Comparison of ENCODE assay signal across 8 cellular contexts in the genomic region with DNA sequence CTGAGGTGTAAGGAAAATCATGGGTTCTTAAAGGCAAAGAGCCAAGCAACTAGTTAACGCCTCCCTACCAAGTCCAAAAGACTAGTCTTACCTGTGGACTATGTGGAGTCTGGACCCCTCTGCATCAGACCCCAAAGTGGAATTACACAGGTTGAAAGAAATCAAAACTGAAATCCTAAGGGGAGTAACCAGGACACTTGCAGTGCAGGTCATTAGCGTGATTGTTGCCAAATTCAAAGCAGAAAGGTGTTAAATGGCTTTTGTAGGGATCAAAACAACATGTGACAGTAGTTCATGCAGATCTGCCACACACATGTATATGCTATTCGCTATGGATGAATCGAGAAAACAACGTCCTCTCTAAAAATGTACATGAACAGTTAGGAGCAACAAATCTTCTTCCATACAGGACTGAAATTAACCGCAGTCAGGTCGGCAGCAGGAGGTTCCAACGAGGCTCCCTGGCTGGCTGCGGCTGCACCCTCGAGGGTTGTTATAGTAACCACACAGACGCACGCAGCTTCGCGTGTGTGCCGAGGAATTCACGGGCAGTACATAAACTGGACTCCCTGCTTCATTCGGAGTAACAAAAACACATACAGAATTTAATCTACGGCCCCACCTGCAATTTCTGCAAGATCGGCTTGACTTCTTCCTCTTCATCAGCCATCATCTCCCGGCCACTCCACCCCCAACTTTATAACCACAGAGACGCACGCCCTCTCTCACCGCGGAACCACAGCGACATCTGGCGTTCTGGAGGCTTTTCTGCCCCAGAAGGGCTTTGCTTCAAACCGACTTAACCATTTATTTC. TPM values are rescaled to one million over a fixed set of nuclear protein-coding genes. Genes with fewer than 3 reads are reported as not detected.
DNase-seq lines count a peak whose midpoint lies in the region; ATAC-seq and TF ChIP-seq lines count a peak whose summit lies in the region.

Gene TTC5 (minus strand): TSS at position 687 of the 814 bp plus-strand sequence. CDS start 14 bp downstream, at position 673.

- intact Hi-C loops in activated T-helper 1 cell treated with anti-CD3 and anti-CD28 coated beads, Interleukin-12 subunit alpha, Interleukin-12 subunit beta, Interleukin-2, Interleukin-4 antibody, amounts not matched to agents 30 ng/mL and 10 ng/mL and 1 ng/mL, durations not matched to agents 14 hours and 24 hours and 36 hours (cut with micrococcal nuclease): loop anchor here (1.0 kb wide), 4 partner anchors 28 to 304 kb away; partner anchors contain the start of genes CCNB1IP1, PARP2 and PIP4P1

- H3K36me3 Mint-ChIP-seq in activated T-helper 1 cell treated with anti-CD3 and anti-CD28 coated beads, Interleukin-12 subunit alpha, Interleukin-12 subunit beta, Interleukin-2, Interleukin-4 antibody, amounts not matched to agents 30 ng/mL and 10 ng/mL and 1 ng/mL, durations not matched to agents 14 hours and 24 hours and 36 hours (ENCODE audit: low read depth): peaks cover 11% of the 10 kb centered on the region
- peaks cover 10% of the 10 kb centered on the region for H3K36me3 Mint-ChIP-seq in natural killer cell treated with Interleukin-12 subunit alpha and Interleukin-12 subunit beta and Interleukin-15 and Interleukin-18, amount 100 ng/mL, for 72 hours

- H3K36me3 ChIP-seq in GM23248 (ENCODE audit: low read depth): 0 out of 2 replicates have a peak, but pooled peaks cover 3% of the 10 kb centered on the region

- peaks cover 27% of the 10 kb centered on the region for H3K79me2 ChIP-seq in GM23248 (ENCODE audit: insufficient read depth)

- peak within 1 kb of the TSS; percentile 96 for H3K4me3 Mint-ChIP-seq in activated T-helper 1 cell treated with anti-CD3 and anti-CD28 coated beads, Interleukin-12 subunit alpha, Interleukin-12 subunit beta, Interleukin-2, Interleukin-4 antibody, amounts not matched to agents 30 ng/mL and 10 ng/mL and 1 ng/mL, durations not matched to agents 14 hours and 24 hours and 36 hours
- H3K4me3 Mint-ChIP-seq in natural killer cell treated with Interleukin-12 subunit alpha and Interleukin-12 subunit beta and Interleukin-15 and Interleukin-18, amount 100 ng/mL, for 72 hours: peak within 1 kb of the TSS; percentile 93

- peak within 1 kb of the TSS; percentile 93 for H3K4me2 ChIP-seq in GM23248 (ENCODE audit: unreplicated experiment)

- peak within 1 kb of the TSS; percentile 86 for H3K9ac ChIP-seq in GM23248

- H4K20me1 ChIP-seq in GM23248 (ENCODE audit: insufficient read depth): no peaks in the 10 kb centered on the region

- peak within 1 kb of the TSS; percentile 96 for H3K4me3 ChIP-seq in GM23248
- H3K4me3 ChIP-seq in fibroblast of pulmonary artery (replicated peaks; ENCODE audit: low read depth, low read length): peak within 1 kb of the TSS; percentile 84

- no peaks in the 10 kb centered on the region for H3K9me2 ChIP-seq in GM23248 (ENCODE audit: insufficient read depth)

- in situ Hi-C loops in GM23248 (cut with MboI): no loop called here

- H2AFZ ChIP-seq in GM23248: peak within 1 kb of the TSS; percentile 98

- H3K4me1 Mint-ChIP-seq in activated T-helper 1 cell treated with anti-CD3 and anti-CD28 coated beads, Interleukin-12 subunit alpha, Interleukin-12 subunit beta, Interleukin-2, Interleukin-4 antibody, amounts not matched to agents 30 ng/mL and 10 ng/mL and 1 ng/mL, durations not matched to agents 14 hours and 24 hours and 36 hours (ENCODE audit: low read depth): peaks cover 25% of the 10 kb centered on the region
- H3K4me1 Mint-ChIP-seq in natural killer cell treated with Interleukin-12 subunit alpha and Interleukin-12 subunit beta and Interleukin-15 and Interleukin-18, amount 100 ng/mL, for 72 hours (ENCODE audit: low read depth in 2 of 2): peaks cover 25 to 41% of the 10 kb centered on the region in 2 donors

- peak; percentile 96 to 97 for ATAC-seq in natural killer cell treated with Interleukin-12 subunit alpha and Interleukin-12 subunit beta and Interleukin-15 and Interleukin-18, amount 100 ng/mL, for 72 hours
- peak; percentile 97 for ATAC-seq in stimulated activated naive CD8-positive, alpha-beta T cell treated with anti-CD3 and anti-CD28 coated beads, Interleukin-15, Interleukin-2, amounts not matched to agents 100 U/mL and 50 U/mL, for 24 hours

- WGBS in GM23248 (ENCODE audit: low coverage in 1 of 2, low lambda C conversion rate in 2 of 2, missing lambda C conversion rate in 2 of 2), 2 experiments: 0 to 1% methylated on average over 27 of the region's 27 CpGs

- peak within 1 kb of the TSS; percentile 94 for H3K27ac Mint-ChIP-seq in activated T-helper 1 cell treated with anti-CD3 and anti-CD28 coated beads, Interleukin-12 subunit alpha, Interleukin-12 subunit beta, Interleukin-2, Interleukin-4 antibody, amounts not matched to agents 30 ng/mL and 10 ng/mL and 1 ng/mL, durations not matched to agents 14 hours and 24 hours and 36 hours
- H3K27ac Mint-ChIP-seq in natural killer cell treated with Interleukin-12 subunit alpha and Interleukin-12 subunit beta and Interleukin-15 and Interleukin-18, amount 100 ng/mL, for 72 hours: peak within 1 kb of the TSS; percentile 72 to 88

- H3K4me1 ChIP-seq in GM23248 (ENCODE audit: insufficient read depth): peaks cover 16% of the 10 kb centered on the region

- no peaks in the 10 kb centered on the region for H3K9me3 ChIP-seq in GM23248 (ENCODE audit: low read depth)

- peak within 1 kb of the TSS; percentile 49 for H3K27ac ChIP-seq in GM23248

- no peaks in the 10 kb centered on the region for H3K27me3 Mint-ChIP-seq in activated T-helper 1 cell treated with anti-CD3 and anti-CD28 coated beads, Interleukin-12 subunit alpha, Interleukin-12 subunit beta, Interleukin-2, Interleukin-4 antibody, amounts not matched to agents 30 ng/mL and 10 ng/mL and 1 ng/mL, durations not matched to agents 14 hours and 24 hours and 36 hours (ENCODE audit: insufficient read depth)
- no peaks in the 10 kb centered on the region for H3K27me3 Mint-ChIP-seq in natural killer cell treated with Interleukin-12 subunit alpha and Interleukin-12 subunit beta and Interleukin-15 and Interleukin-18, amount 100 ng/mL, for 72 hours

- peak; percentile 98 for TF ChIP-seq CTCF in fibroblast of pulmonary artery (IDR thresholded peaks at IDR 0.05; ENCODE audit: low read length, missing control alignments)

- peak; percentile 89 for DNase-seq in Daoy (ENCODE audit: low read depth)
- peak; percentile 82 for DNase-seq in GM23248
- peak; percentile 79 for DNase-seq in LHCN-M2 (ENCODE audit: low read depth)
- peak; percentile 80 for DNase-seq in RPMI7951 (ENCODE audit: low read depth)
- DNase-seq in activated T-helper 1 cell treated with anti-CD3 and anti-CD28 coated beads, Interleukin-12 subunit alpha, Interleukin-12 subunit beta, Interleukin-2, Interleukin-4 antibody, amounts not matched to agents 30 ng/mL and 10 ng/mL and 1 ng/mL, durations not matched to agents 14 hours and 24 hours and 36 hours (ENCODE audit: low spot score): peak; percentile 85
- DNase-seq in fibroblast of pulmonary artery (ENCODE audit: low read depth): peak; percentile 95
- DNase-seq in natural killer cell treated with Interleukin-12 subunit alpha and Interleukin-12 subunit beta and Interleukin-15 and Interleukin-18, amount 100 ng/mL, for 72 hours (ENCODE audit: low spot score): peak; percentile 90
- DNase-seq in stimulated activated naive CD8-positive, alpha-beta T cell treated with anti-CD3 and anti-CD28 coated beads, Interleukin-15, Interleukin-2, amounts not matched to agents 100 U/mL and 50 U/mL, for 24 hours: peak; percentile 93

- no peaks in the 10 kb centered on the region for H3K27me3 ChIP-seq in GM23248 (replicated peaks; ENCODE audit: insufficient read depth)

- H3K9me3 Mint-ChIP-seq in activated T-helper 1 cell treated with anti-CD3 and anti-CD28 coated beads, Interleukin-12 subunit alpha, Interleukin-12 subunit beta, Interleukin-2, Interleukin-4 antibody, amounts not matched to agents 30 ng/mL and 10 ng/mL and 1 ng/mL, durations not matched to agents 14 hours and 24 hours and 36 hours: no peaks in the 10 kb centered on the region
- H3K9me3 Mint-ChIP-seq in natural killer cell treated with Interleukin-12 subunit alpha and Interleukin-12 subunit beta and Interleukin-15 and Interleukin-18, amount 100 ng/mL, for 72 hours: no peaks in the 10 kb centered on the region

- H3F3A ChIP-seq in GM23248 (ENCODE audit: insufficient read depth): peaks cover 10% of the 10 kb centered on the region; the same call in 1 of the 2 replicates

RNA-seq across cellular contexts. Expression of gene TTC5, which starts in this region (rescaled TPM):
- 24.6 and 31.2 TPM in 2 replicates for total RNA-seq in Daoy (2014; rRNA removed; shearing (Covaris generic))
- total RNA-seq in GM23248 (2014; rRNA removed; shearing (Covaris generic)): 11.7 and 18.5 TPM in 2 replicates
- polyA plus RNA-seq in GM23248 (2016; fragmentation: Nextera tagmentation; extraction: Ambion mirVana): 14.7 and 16.2 TPM in 2 replicates
- total RNA-seq in LHCN-M2 (2014; rRNA removed): 10.3 and 16.8 TPM in 2 replicates
- polyA plus RNA-seq in LHCN-M2 (2012): 17.8 TPM
- total RNA-seq in RPMI7951 (2014; rRNA removed; shearing (Covaris generic)): 9.7 and 12.3 TPM in 2 replicates
- 33.0 and 33.7 TPM in 2 replicates for total RNA-seq in activated T-helper 1 cell treated with anti-CD3 and anti-CD28 coated beads, Interleukin-12 subunit alpha, Interleukin-12 subunit beta, Interleukin-2, Interleukin-4 antibody, amounts not matched to agents 30 ng/mL and 10 ng/mL and 1 ng/mL, durations not matched to agents 14 hours and 24 hours and 36 hours
- total RNA-seq in natural killer cell treated with Interleukin-12 subunit alpha and Interleukin-12 subunit beta and Interleukin-15 and Interleukin-18, amount 100 ng/mL, for 72 hours: 10 to 100 TPM; 27.4 to 27.7 TPM

Comparison
In these comparisons a context has a peak if more than half of its experiments do, and no peak if none do; other contexts are left out.
1. Peak in every context shown above with its lines: DNase-seq, ATAC-seq, H3K4me3 ChIP-seq and H3K27ac ChIP-seq.